In genomic region chr18:9869713-9870430, GRCh38 we compare ENCODE assay signal across 9 cellular contexts. TPM values are rescaled to one million over a fixed set of nuclear protein-coding genes. Genes with fewer than 3 reads are reported as not detected.
A peak's percentile ranks its signal among the peaks of the same experiment; 100 is the strongest.
DNase-seq lines count a peak whose midpoint lies in the region; ATAC-seq, FAIRE-seq and TF ChIP-seq lines count a peak whose summit lies in the region.
"Had no signal": no experiment of that assay in that cellular context is flagged by ENCODE, and none has a peak within 500 bp of the region (broad histone marks: within the 10 kb centered on the region; RNA-seq: fewer than 3 reads in every experiment).

No MANE protein-coding gene starts in this region.

- DNase-seq in DMS53 (lab: John Stamatoyannopoulos, UW) (peak; percentile 35), DMS53 treated with DMSO at 0.1 percent for 48 hours (lab: John Stamatoyannopoulos, UW; ENCODE audit: unreplicated experiment) (no peak), HS-5 (ENCODE audit: low read depth) (peak; percentile 42), mesenchymal stem cell (peak; percentile 88), kidney (no peak), medulla oblongata (ENCODE audit: extremely low spot score) (no peak)

- H3K9me3 Mint-ChIP-seq in activated T-helper 17 cell treated with anti-CD3 and anti-CD28 coated beads, Interleukin-2, amount 50 U/mL, for 72 hours: peaks cover 10% of the 10 kb centered on the region

- H3K4me3 ChIP-seq in mesenchymal stem cell (ENCODE audit: insufficient read depth in 1 of 2, low read depth in 1 of 2, low read length in 2 of 2) (no peak overlapping the region), kidney (ENCODE audit: low read length in 2 of 2) (no peak overlapping the region)

- H3K4me3 Mint-ChIP-seq in activated T-helper 17 cell treated with anti-CD3 and anti-CD28 coated beads, Interleukin-2, amount 50 U/mL, for 72 hours: no peak overlapping the region

- no peak for TF ChIP-seq CTCF in kidney (IDR thresholded peaks at IDR 0.05; ENCODE audit: borderline replicate concordance, extremely low read depth, insufficient read depth)

- H3K36me3 ChIP-seq in mesenchymal stem cell (ENCODE audit: control insufficient read depth in 1 of 2, insufficient read depth in 2 of 2, low read depth in 1 of 2, low read length in 2 of 2): no peaks in the 10 kb centered on the region
- no peaks in the 10 kb centered on the region for H3K36me3 ChIP-seq in kidney (ENCODE audit: control insufficient read depth in 1 of 2, insufficient read depth in 2 of 2, low read length in 2 of 2)

- FAIRE-seq in kidney (lab: Jason Lieb, UNC): no peak

- H4K91ac ChIP-seq in mesenchymal stem cell (ENCODE audit: low read length): peak overlapping the region; percentile 91

- no peak overlapping the region for H3K14ac ChIP-seq in mesenchymal stem cell (ENCODE audit: low read length in 2 of 2)

- no peak overlapping the region for H2AFZ ChIP-seq in mesenchymal stem cell (ENCODE audit: low read depth, low read length)

- peak overlapping the region in 1 of 2 experiments; percentile 74 for H2BK12ac ChIP-seq in mesenchymal stem cell (ENCODE audit: low read length in 2 of 2)

- H3K27ac ChIP-seq in mesenchymal stem cell (ENCODE audit: low read length, poor library complexity, severe bottlenecking): no peak overlapping the region
- H3K27ac ChIP-seq in kidney (ENCODE audit: low read depth in 2 of 2, low read length in 2 of 2): no peak overlapping the region
- H3K27ac ChIP-seq: 22Rv1 had no signal

- H2AK5ac ChIP-seq in mesenchymal stem cell (ENCODE audit: low read length, severe bottlenecking): no peak overlapping the region

- no peaks in the 10 kb centered on the region for H3K4me1 Mint-ChIP-seq in activated T-helper 17 cell treated with anti-CD3 and anti-CD28 coated beads, Interleukin-2, amount 50 U/mL, for 72 hours

- H3K4me2 ChIP-seq in mesenchymal stem cell (ENCODE audit: low read length, poor library complexity, severe bottlenecking): no peak overlapping the region

- H2BK15ac ChIP-seq in mesenchymal stem cell (ENCODE audit: low read depth, poor library complexity, severe bottlenecking): no peak overlapping the region

- H3K9me3 ChIP-seq in mesenchymal stem cell (ENCODE audit: control insufficient read depth, low read length) (peaks cover 24% of the 10 kb centered on the region), kidney (ENCODE audit: control insufficient read depth in 1 of 2, low read length in 2 of 2) (no peaks in the 10 kb centered on the region)

- H3K23ac ChIP-seq in mesenchymal stem cell (ENCODE audit: low read length in 2 of 2): no peak overlapping the region

- no peaks in the 10 kb centered on the region for H3K79me1 ChIP-seq in mesenchymal stem cell (replicated peaks; ENCODE audit: low read length, poor library complexity, severe bottlenecking)

- 36% methylated on average over 9 of the region's 9 CpGs for WGBS in mesenchymal stem cell

- H2BK5ac ChIP-seq in mesenchymal stem cell (ENCODE audit: low read depth, low read length, poor library complexity, severe bottlenecking): no peak overlapping the region

- H3K4me1 ChIP-seq in mesenchymal stem cell (ENCODE audit: control insufficient read depth, insufficient read depth, low read depth, low read length): peaks cover 3% of the 10 kb centered on the region
- no peaks in the 10 kb centered on the region for H3K4me1 ChIP-seq in kidney (ENCODE audit: control insufficient read depth in 1 of 2, insufficient read depth in 1 of 2, low read depth in 1 of 2, low read length in 2 of 2)

- H3K27ac Mint-ChIP-seq in activated T-helper 17 cell treated with anti-CD3 and anti-CD28 coated beads, Interleukin-2, amount 50 U/mL, for 72 hours: no peak overlapping the region

- H3K27me3 ChIP-seq in mesenchymal stem cell (ENCODE audit: control insufficient read depth in 1 of 2, insufficient read depth in 1 of 2, low read length in 2 of 2): no peaks in the 10 kb centered on the region

- peak overlapping the region; percentile 19 for H4K8ac ChIP-seq in mesenchymal stem cell (ENCODE audit: low read length)

- intact Hi-C loops in kidney (cut with DNase I): no loop called here

- peaks cover 50% of the 10 kb centered on the region for H3K27me3 Mint-ChIP-seq in activated T-helper 17 cell treated with anti-CD3 and anti-CD28 coated beads, Interleukin-2, amount 50 U/mL, for 72 hours

- peak overlapping the region in 1 of 2 experiments; percentile 3 for H3K4ac ChIP-seq in mesenchymal stem cell (ENCODE audit: low read depth in 1 of 2, low read length in 2 of 2)

- H3K18ac ChIP-seq in mesenchymal stem cell (ENCODE audit: low read depth in 1 of 2, low read length in 2 of 2): peak overlapping the region in 1 of 2 experiments; percentile 71

- peak overlapping the region; percentile 88 for H2BK120ac ChIP-seq in mesenchymal stem cell (ENCODE audit: low read depth, low read length)

- H3K9ac ChIP-seq in mesenchymal stem cell (ENCODE audit: low read length): peak overlapping the region; percentile 68
- no peak overlapping the region for H3K9ac ChIP-seq in kidney (ENCODE audit: low read length in 2 of 2)

- ATAC-seq in activated T-helper 17 cell treated with anti-CD3 and anti-CD28 coated beads, Interleukin-2, amount 50 U/mL, for 72 hours (replicated peaks): peak; percentile 74
- no peak for ATAC-seq in HG03460 (IDR thresholded peaks at IDR 0.05; ENCODE audit: unreplicated experiment)

- H3K36me3 Mint-ChIP-seq in activated T-helper 17 cell treated with anti-CD3 and anti-CD28 coated beads, Interleukin-2, amount 50 U/mL, for 72 hours (ENCODE audit: low read depth): no peaks in the 10 kb centered on the region

RNA-seq across cellular contexts. Expression of gene TXNDC2, which starts 15.9 kb away (rescaled TPM):
- not detected for total RNA-seq in activated T-helper 17 cell treated with anti-CD3 and anti-CD28 coated beads, Interleukin-2, amount 50 U/mL, for 72 hours
- polyA plus RNA-seq in mesenchymal stem cell (2013, experiment 1 of 2): 0.15 TPM
- 0.26 TPM for polyA plus RNA-seq in mesenchymal stem cell (2013, experiment 2 of 2)
- 0.16 TPM for total RNA-seq in kidney
- polyA plus RNA-seq in kidney (ENCODE audit: insufficient read depth, low read depth, low replicate concordance): not detected

RNA-seq across cellular contexts. Expression of gene VAPA, which starts 43.9 kb away (rescaled TPM):
- total RNA-seq in activated T-helper 17 cell treated with anti-CD3 and anti-CD28 coated beads, Interleukin-2, amount 50 U/mL, for 72 hours: 100 to 1,000 TPM; 135 to 185 TPM
- 185 TPM for polyA plus RNA-seq in mesenchymal stem cell (2013, experiment 1 of 2)
- polyA plus RNA-seq in mesenchymal stem cell (2013, experiment 2 of 2): 192 TPM
- 171 TPM for total RNA-seq in kidney
- polyA plus RNA-seq in kidney (ENCODE audit: insufficient read depth, low read depth, low replicate concordance): 185 TPM

Comparison
In these comparisons a context has a peak if more than half of its experiments do, and no peak if none do; other contexts are left out.
1. DNase-seq: peak in DMS53 (single experiment), HS-5 (single experiment) and mesenchymal stem cell (single experiment); none in DMS53 treated with DMSO at 0.1 percent for 48 hours (single experiment), kidney (single experiment) and medulla oblongata (single experiment).